Comparison of ENCODE assay signal across 20 cellular contexts in genomic region chr2:14804912-14805311, GRCh38.
"Had no signal": no experiment of that assay in that cellular context is flagged by ENCODE, and none has a peak within 500 bp of the region (broad histone marks: within the 10 kb centered on the region; RNA-seq: fewer than 3 reads in every experiment).

No MANE protein-coding gene starts in this region.

- H3K36me3 Mint-ChIP-seq: naive thymus-derived CD4-positive, alpha-beta T cell; stimulated activated memory B cell treated with anti-CD40 and anti-IgM and Interleukin-4, amounts not matched to agents 10 μg/mL and 1 μg/mL and 100 μg/mL, for 72 hours had no signal

- H3K4me1 ChIP-seq: body of pancreas, heart left ventricle, stomach, suprapubic skin, transverse colon had no signal

- H3K27ac ChIP-seq: body of pancreas, cardiac muscle cell, epithelial cell of prostate, heart left ventricle, stomach, suprapubic skin, transverse colon had no signal

- H3K27ac Mint-ChIP-seq: activated CD4-positive, alpha-beta memory T cell treated with anti-CD3 and anti-CD28 coated beads, Interleukin-2, amount 10 ng/mL, durations not matched to agents 7 days and 5 days; activated T-cell treated with anti-CD3 and anti-CD28 coated beads, Interleukin-2, amount 50 U/mL, for 72 hours; endodermal cell; naive thymus-derived CD4-positive, alpha-beta T cell; stimulated activated memory B cell treated with anti-CD40 and anti-IgM and Interleukin-4, amounts not matched to agents 10 μg/mL and 1 μg/mL and 100 μg/mL, for 72 hours had no signal

- H3K9me3 ChIP-seq: body of pancreas, suprapubic skin had no signal

- H3K4me3 ChIP-seq: body of pancreas, cardiac muscle cell, heart left ventricle, smooth muscle cell, stomach, suprapubic skin, transverse colon had no signal

- H3K27me3 ChIP-seq: body of pancreas, cardiac muscle cell, heart left ventricle, stomach, suprapubic skin, transverse colon had no signal

- H3K27me3 Mint-ChIP-seq: activated CD4-positive, alpha-beta memory T cell treated with anti-CD3 and anti-CD28 coated beads, Interleukin-2, amount 10 ng/mL, durations not matched to agents 7 days and 5 days; naive thymus-derived CD4-positive, alpha-beta T cell; stimulated activated memory B cell treated with anti-CD40 and anti-IgM and Interleukin-4, amounts not matched to agents 10 μg/mL and 1 μg/mL and 100 μg/mL, for 72 hours had no signal

- H3K4me3 Mint-ChIP-seq: activated CD4-positive, alpha-beta memory T cell treated with anti-CD3 and anti-CD28 coated beads, Interleukin-2, amount 10 ng/mL, durations not matched to agents 7 days and 5 days; activated T-cell treated with anti-CD3 and anti-CD28 coated beads, Interleukin-2, amount 50 U/mL, for 72 hours; endodermal cell; naive thymus-derived CD4-positive, alpha-beta T cell; stimulated activated memory B cell treated with anti-CD40 and anti-IgM and Interleukin-4, amounts not matched to agents 10 μg/mL and 1 μg/mL and 100 μg/mL, for 72 hours had no signal

- H3K4me1 Mint-ChIP-seq: activated CD4-positive, alpha-beta memory T cell treated with anti-CD3 and anti-CD28 coated beads, Interleukin-2, amount 10 ng/mL, durations not matched to agents 7 days and 5 days; endodermal cell; naive thymus-derived CD4-positive, alpha-beta T cell; stimulated activated memory B cell treated with anti-CD40 and anti-IgM and Interleukin-4, amounts not matched to agents 10 μg/mL and 1 μg/mL and 100 μg/mL, for 72 hours had no signal

- H3K4me2 ChIP-seq: smooth muscle cell had no signal

- H3K36me3 ChIP-seq: cardiac muscle cell, heart left ventricle, stomach, suprapubic skin, transverse colon had no signal

- DNase-seq: activated CD4-positive, alpha-beta memory T cell treated with anti-CD3 and anti-CD28 coated beads, Interleukin-2, amount 10 ng/mL, durations not matched to agents 7 days and 5 days; activated CD4-positive, alpha-beta T cell treated with anti-CD3 and anti-CD28 coated beads for 48 hours; activated effector memory CD4-positive, alpha-beta T cell treated with Interleukin-2 at 50 U/mL for 16 hours; activated naive CD4-positive, alpha-beta T cell treated with anti-CD3 and anti-CD28 coated beads, Interleukin-2, amount 50 U/mL, for 16 hours; activated T-cell treated with anti-CD3 and anti-CD28 coated beads, Interleukin-2, amount 50 U/mL, for 72 hours; anterior cingulate cortex; body of pancreas; cortex of kidney; endodermal cell; heart left ventricle; mesendoderm; naive thymus-derived CD4-positive, alpha-beta T cell; stimulated activated CD4-positive, alpha-beta T cell treated with anti-CD3 and anti-CD28 coated beads, Interleukin-15, amount 100 ng/mL, for 24 hours; stomach; transverse colon had no signal
